16 cellular contexts compared by ENCODE assay signal in the genomic region with DNA sequence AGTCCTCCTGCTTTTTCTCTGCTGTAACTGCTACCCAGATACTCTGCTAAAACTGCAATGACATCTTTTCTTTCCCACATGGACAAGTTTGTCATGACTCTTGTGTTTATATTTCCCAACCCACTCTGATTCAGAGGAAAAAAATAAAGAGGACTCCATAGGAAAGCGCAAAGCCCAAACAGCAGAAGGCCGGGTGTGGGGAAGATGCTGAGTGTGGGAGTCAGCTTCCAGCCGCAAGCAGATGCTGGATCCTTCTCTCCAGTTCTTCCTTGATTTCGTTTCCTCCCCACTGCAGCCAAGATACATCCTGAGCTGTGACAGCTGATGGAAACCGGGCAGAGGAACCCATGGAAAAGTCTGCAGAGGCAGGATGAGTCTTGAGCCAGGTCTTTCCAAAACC.
DNase-seq lines count a peak whose midpoint lies in the region; ATAC-seq and TF ChIP-seq lines count a peak whose summit lies in the region.
"Had no signal": no experiment of that assay in that cellular context is flagged by ENCODE, and none has a peak within 500 bp of the region (broad histone marks: within the 10 kb centered on the region; RNA-seq: fewer than 3 reads in every experiment).

No MANE protein-coding gene starts in this region.

- H3K4me2 ChIP-seq in neural progenitor cell (no peak overlapping the region), OCI-LY7 (ENCODE audit: low read length) (no peak overlapping the region)

- no peaks in the 10 kb centered on the region for H3K9me3 ChIP-seq in neural progenitor cell (ENCODE audit: low read depth)
- no peaks in the 10 kb centered on the region for H3K9me3 ChIP-seq in OCI-LY7 (ENCODE audit: low read length)
- H3K9me3 ChIP-seq: HAP-1, testis had no signal

- H2AFZ ChIP-seq in ACC112 (ENCODE audit: low read length, unreplicated experiment): peak overlapping the region; percentile 51
- peak overlapping the region; percentile 7 for H2AFZ ChIP-seq in neural progenitor cell (replicated peaks)
- no peak overlapping the region for H2AFZ ChIP-seq in OCI-LY7 (ENCODE audit: low read length)

- TF ChIP-seq CTCF in neural progenitor cell (IDR thresholded peaks at IDR 0.05): no peak
- no peak for TF ChIP-seq CTCF in OCI-LY7 (conservative IDR thresholded peaks at IDR 0.05; ENCODE audit: low read length)
- TF ChIP-seq CTCF in GM10266 (IDR thresholded peaks at IDR 0.05; ENCODE audit: control insufficient read depth, insufficient read depth, low read depth, missing control alignments): no peak

- no peak overlapping the region for H3K27ac Mint-ChIP-seq in neural progenitor cell
- no peak overlapping the region for H3K27ac Mint-ChIP-seq in activated T-helper 17 cell treated with anti-CD3 and anti-CD28 coated beads, Interleukin-2, amount 50 U/mL, for 72 hours
- H3K27ac Mint-ChIP-seq: activated naive CD4-positive, alpha-beta T cell treated with anti-CD3 and anti-CD28 coated beads, Interleukin-2, amount 50 U/mL, for 72 hours had no signal

- CTCF ChIA-PET in OCI-LY7 (lab: Charles Lee; ENCODE audit: unreplicated experiment): no interaction called here

- no peaks in the 10 kb centered on the region for H3K36me3 Mint-ChIP-seq in neural progenitor cell
- H3K36me3 Mint-ChIP-seq in activated T-helper 17 cell treated with anti-CD3 and anti-CD28 coated beads, Interleukin-2, amount 50 U/mL, for 72 hours (ENCODE audit: low read depth): no peaks in the 10 kb centered on the region
- H3K36me3 Mint-ChIP-seq: activated naive CD4-positive, alpha-beta T cell treated with anti-CD3 and anti-CD28 coated beads, Interleukin-2, amount 50 U/mL, for 72 hours had no signal

- no peaks in the 10 kb centered on the region for H3K9me2 ChIP-seq in OCI-LY7 (ENCODE audit: insufficient read depth, low read length)

- H3K4me3 Mint-ChIP-seq in neural progenitor cell: no peak overlapping the region
- H3K4me3 Mint-ChIP-seq in activated T-helper 17 cell treated with anti-CD3 and anti-CD28 coated beads, Interleukin-2, amount 50 U/mL, for 72 hours: no peak overlapping the region

- H3K27me3 ChIP-seq in ACC112 (ENCODE audit: insufficient read depth, low read length): no peaks in the 10 kb centered on the region
- H3K27me3 ChIP-seq in neural progenitor cell: no peaks in the 10 kb centered on the region
- H3K27me3 ChIP-seq: spleen, testis had no signal

- POLR2A ChIA-PET in OCI-LY7 (lab: Charles Lee): no interaction called here

- BruUV-seq in OCI-LY7 (replicated peaks; lab: Mats Ljungman, UMichigan): no TSS peak

- H3K4me1 ChIP-seq in ACC112 (ENCODE audit: control insufficient read depth, insufficient read depth, low read length, unreplicated experiment) (peaks cover 19% of the 10 kb centered on the region), neural progenitor cell (no peaks in the 10 kb centered on the region), OCI-LY7 (ENCODE audit: insufficient read depth, low read length, poor library complexity, severe bottlenecking) (no peaks in the 10 kb centered on the region)
- H3K4me1 ChIP-seq: HAP-1, spleen, testis had no signal

- H3K36me3 ChIP-seq in ACC112 (ENCODE audit: insufficient read depth, low read length): no peaks in the 10 kb centered on the region
- H3K36me3 ChIP-seq in neural progenitor cell: no peaks in the 10 kb centered on the region
- no peaks in the 10 kb centered on the region for H3K36me3 ChIP-seq in OCI-LY7 (ENCODE audit: insufficient read depth, low read length)
- H3K36me3 ChIP-seq: HAP-1, spleen had no signal

- no peaks in the 10 kb centered on the region for H4K20me1 ChIP-seq in neural progenitor cell (ENCODE audit: low read depth)
- H4K20me1 ChIP-seq in OCI-LY7 (ENCODE audit: insufficient read depth, low read length): no peaks in the 10 kb centered on the region

- H3K79me2 ChIP-seq in ACC112 (ENCODE audit: control insufficient read depth, insufficient read depth, low read length, unreplicated experiment): no peaks in the 10 kb centered on the region
- H3K79me2 ChIP-seq in neural progenitor cell (ENCODE audit: low read depth): no peaks in the 10 kb centered on the region
- no peaks in the 10 kb centered on the region for H3K79me2 ChIP-seq in OCI-LY7 (ENCODE audit: insufficient read depth, low read depth, low read length)

- ATAC-seq in activated T-helper 17 cell treated with anti-CD3 and anti-CD28 coated beads, Interleukin-2, amount 50 U/mL, for 72 hours (replicated peaks): no peak
- ATAC-seq in GM21576 (IDR thresholded peaks at IDR 0.05; ENCODE audit: unreplicated experiment): no peak
- ATAC-seq: activated naive CD4-positive, alpha-beta T cell treated with anti-CD3 and anti-CD28 coated beads, Interleukin-2, amount 50 U/mL, for 72 hours had no signal

- H3K27ac ChIP-seq in ACC112 (ENCODE audit: low read depth, low read length) (peak overlapping the region; percentile 10; the same call in 1 of the 2 replicates), neural progenitor cell (no peak overlapping the region), OCI-LY7 (ENCODE audit: low read depth, low read length, poor library complexity, severe bottlenecking) (no peak overlapping the region)
- H3K27ac ChIP-seq: RWPE1, spleen, testis had no signal

- intact Hi-C loops in OCI-LY7 (cut with micrococcal nuclease; ENCODE audit: unreplicated experiment): no loop called here

- H3K9ac ChIP-seq in neural progenitor cell: no peak overlapping the region

- H3K4me3 ChIP-seq in ACC112 (ENCODE audit: low read depth, low read length): peak overlapping the region; percentile 51
- no peak overlapping the region for H3K4me3 ChIP-seq in neural progenitor cell
- H3K4me3 ChIP-seq in OCI-LY7 (ENCODE audit: low read depth, low read length, poor library complexity, severe bottlenecking): no peak overlapping the region
- H3K4me3 ChIP-seq: HAP-1, spleen, testis had no signal

- H3K27me3 Mint-ChIP-seq in neural progenitor cell (ENCODE audit: insufficient read depth, low read depth): no peaks in the 10 kb centered on the region
- H3K27me3 Mint-ChIP-seq in activated T-helper 17 cell treated with anti-CD3 and anti-CD28 coated beads, Interleukin-2, amount 50 U/mL, for 72 hours: peaks cover 8% of the 10 kb centered on the region

- no peaks in the 10 kb centered on the region for H3K4me1 Mint-ChIP-seq in neural progenitor cell
- no peaks in the 10 kb centered on the region for H3K4me1 Mint-ChIP-seq in activated T-helper 17 cell treated with anti-CD3 and anti-CD28 coated beads, Interleukin-2, amount 50 U/mL, for 72 hours

- H3K9me3 Mint-ChIP-seq in neural progenitor cell: no peaks in the 10 kb centered on the region
- H3K9me3 Mint-ChIP-seq in activated T-helper 17 cell treated with anti-CD3 and anti-CD28 coated beads, Interleukin-2, amount 50 U/mL, for 72 hours: no peaks in the 10 kb centered on the region

- DNase-seq in LHCN-M2 (ENCODE audit: low read depth): peak; percentile 91
- peak; percentile 93 for DNase-seq in fibroblast of peridontal ligament (ENCODE audit: extremely low read depth)
- DNase-seq in neural progenitor cell (ENCODE audit: low spot score): no peak
- DNase-seq in OCI-LY7 (ENCODE audit: low spot score): no peak
- no peak for DNase-seq in GM10266 (ENCODE audit: extremely low spot score)
- DNase-seq: foreskin melanocyte, NCI-H1417, NCI-H524, spleen, testis had no signal

- no peaks in the 10 kb centered on the region for H3F3A ChIP-seq in neural progenitor cell (ENCODE audit: low read depth)

Comparison
In these comparisons a context has a peak if more than half of its experiments do, and no peak if none do; other contexts are left out.
1. DNase-seq: peak in LHCN-M2 (single experiment) and fibroblast of peridontal ligament (single experiment); none in neural progenitor cell (single experiment), OCI-LY7 (single experiment) and GM10266 (single experiment).